Comparison of ENCODE assay signal across 15 cellular contexts in genomic region chr3:52136513-52136912, GRCh38. TPM values are rescaled to one million over a fixed set of nuclear protein-coding genes. Genes with fewer than 3 reads are reported as not detected.
DNase-seq lines count a peak whose midpoint lies in the region; ATAC-seq, FAIRE-seq and TF ChIP-seq lines count a peak whose summit lies in the region.
"Had no signal": no experiment of that assay in that cellular context is flagged by ENCODE, and none has a peak within 500 bp of the region (broad histone marks: within the 10 kb centered on the region; RNA-seq: fewer than 3 reads in every experiment).

No MANE protein-coding gene starts in this region.

- peak overlapping the region; percentile 21 for H2AFZ ChIP-seq in endothelial cell of umbilical vein (ENCODE audit: low read depth, low read length)

- H3K4me3 Mint-ChIP-seq in neural crest cell: no peak overlapping the region
- H3K4me3 Mint-ChIP-seq: activated naive CD4-positive, alpha-beta T cell treated with anti-CD3 and anti-CD28 coated beads, Interleukin-2, amount 50 U/mL, for 24 hours; natural killer cell had no signal

- peak; percentile 50 for FAIRE-seq in endothelial cell of umbilical vein (lab: Jason Lieb, UNC)

- H3K27ac ChIP-seq in left ventricle myocardium inferior (replicated peaks) (peak overlapping the region; percentile 59), endothelial cell of umbilical vein (ENCODE audit: insufficient read depth, low read depth, low read length) (no peak overlapping the region), uterus (peak overlapping the region; percentile 39 to 52)
- H3K27ac ChIP-seq: cardiac muscle cell had no signal

- H3K4me3 ChIP-seq in left ventricle myocardium inferior (no peak overlapping the region), endothelial cell of umbilical vein (replicated peaks in 1 of 3; ENCODE audit: insufficient read depth in 1 of 3, low read depth in 1 of 3, low read length in 3 of 3) (no peak overlapping the region), uterus (no peak overlapping the region)
- H3K4me3 ChIP-seq: cardiac muscle cell had no signal

- no peaks in the 10 kb centered on the region for H3K9me1 ChIP-seq in endothelial cell of umbilical vein (replicated peaks; ENCODE audit: control insufficient read depth, extremely low read depth, insufficient read depth, low read length)

- CTCF ChIA-PET in endothelial cell of umbilical vein (lab: Charles Lee): interaction anchor here (0.8 to 3.0 kb wide), 9 partner anchors 13 to 163 kb away, joined by 3 to 21 read pairs (median 5); partner anchors contain the start of gene ABHD14B

- no peak for DNase-seq in left ventricle myocardium inferior
- DNase-seq in Right ventricle myocardium superior: no peak
- DNase-seq in endothelial cell of umbilical vein (ENCODE audit: low read depth, low spot score): peak; percentile 32
- no peak for DNase-seq in neural crest cell (ENCODE audit: low read depth, low spot score)
- peak in 1 of 2 donors; percentile 44 for DNase-seq in uterus
- no peak for DNase-seq in omental fat pad (ENCODE audit: low spot score)
- no peak for DNase-seq in HCEC 1CT
- DNase-seq in AG08395 (ENCODE audit: low spot score): no peak
- DNase-seq: erythroblast; GOT3; natural killer cell; stimulated activated naive CD4-positive, alpha-beta T cell treated with Interleukin-2 at 50 U/mL for 16 hours; SW 1271 had no signal

- H3K27me3 ChIP-seq in left ventricle myocardium inferior (ENCODE audit: low read depth) (no peaks in the 10 kb centered on the region), endothelial cell of umbilical vein (ENCODE audit: control insufficient read depth in 2 of 2, insufficient read depth in 2 of 2, low read length in 2 of 2) (no peaks in the 10 kb centered on the region), uterus (no peaks in the 10 kb centered on the region)
- H3K27me3 ChIP-seq: cardiac muscle cell had no signal

- peaks cover 2% of the 10 kb centered on the region for H3K36me3 Mint-ChIP-seq in neural crest cell (ENCODE audit: low read depth)
- H3K36me3 Mint-ChIP-seq: activated naive CD4-positive, alpha-beta T cell treated with anti-CD3 and anti-CD28 coated beads, Interleukin-2, amount 50 U/mL, for 24 hours; natural killer cell had no signal

- H3K9me3 ChIP-seq in left ventricle myocardium inferior (replicated peaks) (no peaks in the 10 kb centered on the region), endothelial cell of umbilical vein (replicated peaks; ENCODE audit: control insufficient read depth, insufficient read depth, low read length) (no peaks in the 10 kb centered on the region), uterus (no peaks in the 10 kb centered on the region)

- intact Hi-C loops in left ventricle myocardium inferior (cut with micrococcal nuclease): no loop called here
- intact Hi-C loops in Right ventricle myocardium superior (cut with DNase I): no loop called here
- intact Hi-C loops in endothelial cell of umbilical vein (cut with micrococcal nuclease): no loop called here
- intact Hi-C loops in uterus (cut with DNase I; ENCODE audit: low total_unique reads): no loop called here

- no peak overlapping the region for H3K4me2 ChIP-seq in endothelial cell of umbilical vein (ENCODE audit: insufficient read depth, low read length)

- dilution Hi-C loops in endothelial cell of umbilical vein (cut with MboI; ENCODE audit: extremely low pct_ligation_motif_present, low sequenced_read_pairs): no loop called here

- H3K36me3 ChIP-seq in left ventricle myocardium inferior (no peaks in the 10 kb centered on the region), endothelial cell of umbilical vein (ENCODE audit: control insufficient read depth in 2 of 2, extremely low read depth in 1 of 2, insufficient read depth in 2 of 2, low read length in 2 of 2) (no peaks in the 10 kb centered on the region), uterus (no peaks in the 10 kb centered on the region)
- H3K36me3 ChIP-seq: cardiac muscle cell had no signal

- BruUV-seq in endothelial cell of umbilical vein (replicated peaks; lab: Mats Ljungman, UMichigan): no TSS peak

- no peaks in the 10 kb centered on the region for H4K20me1 ChIP-seq in endothelial cell of umbilical vein (replicated peaks; ENCODE audit: control insufficient read depth, extremely low read depth, insufficient read depth, low read length)

- ATAC-seq in Right ventricle myocardium superior (ENCODE audit: poor library complexity) (no peak), omental fat pad (ENCODE audit: low FRiP score) (no peak)
- ATAC-seq: natural killer cell had no signal

- no peak overlapping the region for H3K9ac ChIP-seq in endothelial cell of umbilical vein (replicated peaks; ENCODE audit: extremely low read depth, insufficient read depth, low read length)

- H3K79me2 ChIP-seq in endothelial cell of umbilical vein (ENCODE audit: control insufficient read depth, insufficient read depth, low read length): no peaks in the 10 kb centered on the region

- TF ChIP-seq CTCF in left ventricle myocardium inferior (IDR thresholded peaks at IDR 0.05; ENCODE audit: borderline replicate concordance) (no peak), endothelial cell of umbilical vein (IDR thresholded peaks at IDR 0.05; ENCODE audit: extremely low read depth in 1 of 2, insufficient read depth in 1 of 2, low read depth in 1 of 2, low read length in 2 of 2) (no peak), neural crest cell (conservative IDR thresholded peaks at IDR 0.05) (no peak), uterus (IDR thresholded peaks at IDR 0.05) (no peak), omental fat pad (IDR thresholded peaks at IDR 0.05) (no peak)

- H3K4me1 ChIP-seq in left ventricle myocardium inferior (peaks cover 36% of the 10 kb centered on the region), endothelial cell of umbilical vein (ENCODE audit: control insufficient read depth, extremely low read depth, insufficient read depth, low read length) (peaks cover 9% of the 10 kb centered on the region), uterus (no peaks in the 10 kb centered on the region)

- no peaks in the 10 kb centered on the region for H3K9me3 Mint-ChIP-seq in neural crest cell
- H3K9me3 Mint-ChIP-seq: activated naive CD4-positive, alpha-beta T cell treated with anti-CD3 and anti-CD28 coated beads, Interleukin-2, amount 50 U/mL, for 24 hours; natural killer cell had no signal

- POLR2A ChIA-PET in endothelial cell of umbilical vein (lab: Charles Lee): no interaction called here

- H3K27me3 Mint-ChIP-seq in neural crest cell (ENCODE audit: low read depth): no peaks in the 10 kb centered on the region
- H3K27me3 Mint-ChIP-seq: activated naive CD4-positive, alpha-beta T cell treated with anti-CD3 and anti-CD28 coated beads, Interleukin-2, amount 50 U/mL, for 24 hours had no signal

- no peaks in the 10 kb centered on the region for H3K4me1 Mint-ChIP-seq in neural crest cell
- H3K4me1 Mint-ChIP-seq: activated naive CD4-positive, alpha-beta T cell treated with anti-CD3 and anti-CD28 coated beads, Interleukin-2, amount 50 U/mL, for 24 hours had no signal

- TF ChIP-seq POLR2A in endothelial cell of umbilical vein (IDR thresholded peaks at IDR 0.05; ENCODE audit: low read depth, low read length) (no peak), uterus (IDR thresholded peaks at IDR 0.05) (no peak)

- H3K27ac Mint-ChIP-seq in neural crest cell (ENCODE audit: unreplicated experiment): peak overlapping the region; percentile 31
- H3K27ac Mint-ChIP-seq: activated naive CD4-positive, alpha-beta T cell treated with anti-CD3 and anti-CD28 coated beads, Interleukin-2, amount 50 U/mL, for 24 hours; natural killer cell had no signal

TF ChIP-seq in endothelial cell of umbilical vein, 7 proteins besides CTCF, POLR2A, EP300 and RAD21:
- TF ChIP-seq EZH2 (IDR thresholded peaks at IDR 0.05; ENCODE audit: borderline replicate concordance, low read depth, low read length, severe bottlenecking): no peak
- no peak for TF ChIP-seq GATA2 (IDR thresholded peaks at IDR 0.05; ENCODE audit: insufficient read depth, insufficient read length, low read depth, low read length)
- no peak for TF ChIP-seq MAX (IDR thresholded peaks at IDR 0.05; ENCODE audit: insufficient read depth, insufficient read length)
- TF ChIP-seq FOS (IDR thresholded peaks at IDR 0.05; ENCODE audit: borderline replicate concordance, insufficient read depth, low read length): no peak
- no peak for TF ChIP-seq JUN (IDR thresholded peaks at IDR 0.05; ENCODE audit: borderline replicate concordance, insufficient read depth, insufficient read length, low read depth)
- TF ChIP-seq MYC (IDR thresholded peaks at IDR 0.05; ENCODE audit: low read depth, low read length): no peak
- no peak for TF ChIP-seq POLR2AphosphoS5 (IDR thresholded peaks at IDR 0.05; ENCODE audit: insufficient read depth, low read depth, low read length)

RNA-seq across cellular contexts. Expression of gene POC1A, which starts 17.7 kb away (rescaled TPM):
- 1.2 TPM for total RNA-seq in left ventricle myocardium inferior
- total RNA-seq in Right ventricle myocardium superior: 1.5 TPM
- total RNA-seq in endothelial cell of umbilical vein: 16.7 and 19.4 TPM in 2 replicates
- polyA plus RNA-seq in endothelial cell of umbilical vein: 14.8 and 14.9 TPM in 2 replicates
- 15.9 and 16.9 TPM in 2 replicates for polyA plus RNA-seq in endothelial cell of umbilical vein (2011; cell fraction: cytosol; rRNA removed)
- 11.6 and 13.5 TPM in 2 replicates for polyA plus RNA-seq in endothelial cell of umbilical vein (2011; cell fraction: nucleus; rRNA removed)
- polyA plus RNA-seq in endothelial cell of umbilical vein (2012): 6.0 and 11.1 TPM in 2 replicates
- 18.2 and 21.8 TPM in 2 replicates for polyA minus RNA-seq in endothelial cell of umbilical vein
- polyA minus RNA-seq in endothelial cell of umbilical vein (2011; cell fraction: cytosol; rRNA and poly(A)+ RNA removed): 17.4 TPM
- 7.1 and 10.2 TPM in 2 replicates for polyA minus RNA-seq in endothelial cell of umbilical vein (2011; cell fraction: nucleus; rRNA and poly(A)+ RNA removed)
- total RNA-seq in neural crest cell: 27.7 and 30.1 TPM in 2 replicates
- total RNA-seq in uterus: 1 to 10 TPM in 3 of 4 donors, not detected in 1; 1.1 to 4.8 (median 4.7) TPM
- 1 to 10 TPM in 3 of 4 donors, under 1 TPM in 1; 0.65 to 2.0 (median 1.2) TPM for total RNA-seq in omental fat pad
